10 cellular contexts compared by ENCODE assay signal in genomic region chr2:214019229-214019972, GRCh38.
DNase-seq lines count a peak whose midpoint lies in the region; ATAC-seq and TF ChIP-seq lines count a peak whose summit lies in the region.
"Had no signal": no experiment of that assay in that cellular context is flagged by ENCODE, and none has a peak within 500 bp of the region (broad histone marks: within the 10 kb centered on the region; RNA-seq: fewer than 3 reads in every experiment).

No MANE protein-coding gene starts in this region.

- TF ChIP-seq POLR2A in suprapubic skin (IDR thresholded peaks at IDR 0.05): no peak

- H3K27ac ChIP-seq in SJSA1 (peak overlapping the region; percentile 74), suprapubic skin (no peak overlapping the region)
- H3K27ac ChIP-seq: coronary artery had no signal

- no peaks in the 10 kb centered on the region for H3K4me1 Mint-ChIP-seq in activated CD4-positive, alpha-beta T cell treated with anti-CD3 and anti-CD28 coated beads for 36 hours

- H3K27me3 Mint-ChIP-seq in activated CD4-positive, alpha-beta T cell treated with anti-CD3 and anti-CD28 coated beads for 36 hours: no peaks in the 10 kb centered on the region

- no peaks in the 10 kb centered on the region for H3K27me3 ChIP-seq in SJSA1 (replicated peaks)
- H3K27me3 ChIP-seq in skeletal muscle satellite cell (ENCODE audit: control insufficient read depth, insufficient read depth, low read length): no peaks in the 10 kb centered on the region
- no peaks in the 10 kb centered on the region for H3K27me3 ChIP-seq in suprapubic skin

- H3K4me3 ChIP-seq in SJSA1 (no peak overlapping the region), foreskin fibroblast (ENCODE audit: low read depth in 1 of 2, low read length in 2 of 2) (no peak overlapping the region), skeletal muscle satellite cell (ENCODE audit: low read length) (no peak overlapping the region), suprapubic skin (no peak overlapping the region)
- H3K4me3 ChIP-seq: coronary artery had no signal

- H3K9me3 Mint-ChIP-seq in activated CD4-positive, alpha-beta T cell treated with anti-CD3 and anti-CD28 coated beads for 36 hours (ENCODE audit: low read depth): no peaks in the 10 kb centered on the region

- 69% methylated on average over 3 of the region's 3 CpGs for WGBS in suprapubic skin

- peak; percentile 74 for ATAC-seq in activated CD4-positive, alpha-beta T cell treated with anti-CD3 and anti-CD28 coated beads for 36 hours
- ATAC-seq in GM18867 (IDR thresholded peaks at IDR 0.05; ENCODE audit: unreplicated experiment): no peak

- CTCF ChIA-PET in activated CD4-positive, alpha-beta T cell treated with anti-CD3 and anti-CD28 coated beads for 36 hours (lab: Charles Lee): interaction anchor here (0.6 kb wide), 1 partner anchor 276 kb away, joined by 5 read pairs; no protein-coding TSS in a partner anchor

- intact Hi-C loops in activated CD4-positive, alpha-beta T cell treated with anti-CD3 and anti-CD28 coated beads for 36 hours (cut with DNase I, micrococcal nuclease): no loop called here

- peak overlapping the region; percentile 27 for H3K4me2 ChIP-seq in skeletal muscle satellite cell (ENCODE audit: low read length)

- no peak for TF ChIP-seq CTCF in foreskin fibroblast (IDR thresholded peaks at IDR 0.05; ENCODE audit: low read depth, low read length)
- TF ChIP-seq CTCF in suprapubic skin (IDR thresholded peaks at IDR 0.05): no peak

- no peak overlapping the region for H3K9ac ChIP-seq in skeletal muscle satellite cell (ENCODE audit: low read depth, low read length)

- DNase-seq in activated CD4-positive, alpha-beta T cell treated with anti-CD3 and anti-CD28 coated beads for 36 hours: peak; percentile 19
- DNase-seq in activated CD4-positive, alpha-beta T cell treated with anti-CD3 and anti-CD28 coated beads, Interleukin-2, amount 50 U/mL, for 48 hours: no peak
- DNase-seq in SJSA1 (ENCODE audit: low read depth in 1 of 2, low spot score in 2 of 2) (peak; percentile 73 to 88), foreskin fibroblast (peak; percentile 98), suprapubic skin (ENCODE audit: low spot score in 2 of 2) (no peak), NCI-H2227 (lab: John Stamatoyannopoulos, UW; ENCODE audit: unreplicated experiment) (no peak)
- DNase-seq: NCI-H2081 treated with DMSO at 0.1 percent for 48 hours had no signal

- H3K9me3 ChIP-seq in SJSA1 (replicated peaks) (no peaks in the 10 kb centered on the region), skeletal muscle satellite cell (replicated peaks; ENCODE audit: low read length) (no peaks in the 10 kb centered on the region), suprapubic skin (no peaks in the 10 kb centered on the region)

- H3K36me3 ChIP-seq in SJSA1: no peaks in the 10 kb centered on the region
- no peaks in the 10 kb centered on the region for H3K36me3 ChIP-seq in skeletal muscle satellite cell (ENCODE audit: insufficient read depth, low read length)
- no peaks in the 10 kb centered on the region for H3K36me3 ChIP-seq in suprapubic skin

- H3K36me3 Mint-ChIP-seq in activated CD4-positive, alpha-beta T cell treated with anti-CD3 and anti-CD28 coated beads for 36 hours (ENCODE audit: low read depth): no peaks in the 10 kb centered on the region

- no peak overlapping the region for H3K27ac Mint-ChIP-seq in activated CD4-positive, alpha-beta T cell treated with anti-CD3 and anti-CD28 coated beads for 36 hours

- H3K4me1 ChIP-seq in SJSA1 (replicated peaks) (peaks cover 13% of the 10 kb centered on the region), skeletal muscle satellite cell (ENCODE audit: control insufficient read depth, insufficient read depth, low read length) (peaks cover 16% of the 10 kb centered on the region), suprapubic skin (peaks cover 7% of the 10 kb centered on the region)

- POLR2A ChIA-PET in activated CD4-positive, alpha-beta T cell treated with anti-CD3 and anti-CD28 coated beads for 36 hours (lab: Charles Lee): no interaction called here

- TF ChIP-seq EP300 in suprapubic skin (IDR thresholded peaks at IDR 0.05): no peak

- no peak overlapping the region for H3K4me3 Mint-ChIP-seq in activated CD4-positive, alpha-beta T cell treated with anti-CD3 and anti-CD28 coated beads for 36 hours

Comparison
In these comparisons a context has a peak if more than half of its experiments do, and no peak if none do; other contexts are left out.
1. DNase-seq: peak in activated CD4-positive, alpha-beta T cell treated with anti-CD3 and anti-CD28 coated beads for 36 hours (single experiment), SJSA1 (2 of 2) and foreskin fibroblast (2 of 2); none in activated CD4-positive, alpha-beta T cell treated with anti-CD3 and anti-CD28 coated beads, Interleukin-2, amount 50 U/mL, for 48 hours (0 of 2), suprapubic skin (0 of 2) and NCI-H2227 (single experiment).